Comparison of ENCODE assay signal across 21 cellular contexts in the genomic region with DNA sequence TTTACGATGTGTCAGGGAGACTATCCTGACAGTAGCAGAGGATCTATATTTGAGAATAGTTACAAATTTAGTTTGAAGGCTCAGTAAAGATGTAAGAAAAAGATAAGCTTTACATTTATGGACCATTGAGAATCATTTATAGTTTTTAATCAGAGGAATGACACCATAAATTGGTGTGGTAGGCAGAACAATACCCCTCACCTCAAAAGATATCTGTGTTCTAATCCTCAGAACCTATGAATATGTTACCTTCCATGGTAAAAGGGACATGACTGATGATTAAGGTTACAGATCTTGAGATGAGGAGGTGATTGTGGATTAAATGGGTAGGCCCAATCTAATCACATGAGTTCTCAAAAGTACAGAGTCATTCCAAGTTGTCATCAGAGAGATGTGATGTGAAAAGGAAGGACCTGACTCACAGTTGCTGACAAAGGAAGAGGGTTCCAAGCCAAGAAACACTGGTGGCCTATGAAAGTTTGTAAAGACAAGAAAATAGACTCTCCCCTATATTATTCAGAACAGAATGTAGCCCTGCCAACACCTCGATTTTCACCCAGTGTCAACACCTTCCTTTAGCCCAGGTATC. TPM values are rescaled to one million over a fixed set of nuclear protein-coding genes. Genes with fewer than 3 reads are reported as not detected.
DNase-seq lines count a peak whose midpoint lies in the region; ATAC-seq, FAIRE-seq and TF ChIP-seq lines count a peak whose summit lies in the region.
"Had no signal": no experiment of that assay in that cellular context is flagged by ENCODE, and none has a peak within 500 bp of the region (broad histone marks: within the 10 kb centered on the region; RNA-seq: fewer than 3 reads in every experiment).

No MANE protein-coding gene starts in this region.

- TF ChIP-seq CTCF in HCT116 (IDR thresholded peaks at IDR 0.05 in 2 of 3, conservative IDR thresholded peaks at IDR 0.05 in 1 of 3; ENCODE audit: borderline replicate concordance in 1 of 3, insufficient read depth in 1 of 3, low read depth in 2 of 3, low read length in 2 of 3) (no peak), brain microvascular endothelial cell (IDR thresholded peaks at IDR 0.05; ENCODE audit: low read depth, low read length, missing control alignments) (no peak), testis (IDR thresholded peaks at IDR 0.05) (no peak)

- no peak for ATAC-seq in HCT116
- ATAC-seq: GM23338 had no signal

- H3K36me3 ChIP-seq in HCT116 (ENCODE audit: control insufficient read depth in 1 of 2, insufficient read depth in 2 of 2, low read length in 2 of 2) (peaks cover 6 to 8% of the 10 kb centered on the region in 2 experiments), brain microvascular endothelial cell (replicated peaks) (no peaks in the 10 kb centered on the region), testis (ENCODE audit: low read depth, missing control alignments) (no peaks in the 10 kb centered on the region)
- H3K36me3 ChIP-seq: SJSA1 had no signal

- POLR2A ChIA-PET in HCT116 (lab: Charles Lee): interaction anchor here (0.7 to 1.6 kb wide), 4 partner anchors 9 to 64 kb away, joined by 3 to 7 read pairs (median 5); partner anchors contain the start of gene AREG

- in situ Hi-C loops in brain microvascular endothelial cell (cut with HindIII; ENCODE audit: low pct_ligation_motif_present, low sequenced_read_pairs): loop anchor here (25.0 kb wide), 1 partner anchor 145 kb away; no protein-coding TSS in a partner anchor

- H3K4me3 ChIP-seq in HCT116 (replicated peaks in 1 of 2; ENCODE audit: low read depth in 1 of 2, low read length in 2 of 2) (no peak overlapping the region), brain microvascular endothelial cell (ENCODE audit: low read depth, low read length) (no peak overlapping the region), testis (no peak overlapping the region)
- H3K4me3 ChIP-seq: GM23338, SJSA1 had no signal

- H3K9me2 ChIP-seq in HCT116 (ENCODE audit: insufficient read depth): no peaks in the 10 kb centered on the region

- intact Hi-C loops in HCT116 (cut with micrococcal nuclease) (loop anchor here (1.0 to 5.0 kb wide), 4 partner anchors 55 to 280 kb away; partner anchors contain the start of gene AREG), testis (cut with DNase I; ENCODE audit: low total_unique reads) (no loop called here)

- peak overlapping the region; percentile 49 for H3K27ac ChIP-seq in HCT116 (ENCODE audit: low read depth, low read length)
- no peak overlapping the region for H3K27ac ChIP-seq in brain microvascular endothelial cell
- no peak overlapping the region for H3K27ac ChIP-seq in testis
- H3K27ac ChIP-seq: RWPE1, SJSA1 had no signal

- CTCF ChIA-PET in HCT116 (lab: Charles Lee): no interaction called here

- no peak overlapping the region for H2AFZ ChIP-seq in HCT116 (ENCODE audit: low read depth, low read length, poor library complexity, severe bottlenecking)
- H2AFZ ChIP-seq: GM23338 had no signal

- H3K27me3 ChIP-seq in HCT116 (ENCODE audit: insufficient read depth, low read length) (no peaks in the 10 kb centered on the region), brain microvascular endothelial cell (replicated peaks) (no peaks in the 10 kb centered on the region), testis (no peaks in the 10 kb centered on the region)
- H3K27me3 ChIP-seq: SJSA1 had no signal

- no peak overlapping the region for H3K4me2 ChIP-seq in HCT116 (ENCODE audit: low read length)
- H3K4me2 ChIP-seq: GM23338 had no signal

- no peak for TF ChIP-seq RAD21 in HCT116 (IDR thresholded peaks at IDR 0.05; ENCODE audit: low read depth)

- BruUV-seq in HCT116 (replicated peaks; lab: Mats Ljungman, UMichigan): no TSS peak

- TF ChIP-seq POLR2A in HCT116 (IDR thresholded peaks at IDR 0.05; ENCODE audit: borderline replicate concordance, extremely low read depth, insufficient read depth, insufficient read length) (no peak), testis (IDR thresholded peaks at IDR 0.05) (no peak)

- H3K9ac ChIP-seq in HCT116 (ENCODE audit: low read length): no peak overlapping the region

- no peaks in the 10 kb centered on the region for H3K79me2 ChIP-seq in HCT116 (ENCODE audit: insufficient read depth, low read length)

- FAIRE-seq in RCC 7860 (lab: Jason Lieb, UNC): no peak
- FAIRE-seq: GM19239 had no signal

- RAD21 ChIA-PET in HCT116 (lab: Charles Lee; ENCODE audit: low non-redundant PET in 1 of 2, low total read pairs in 2 of 2, uncharacterized antibody in 2 of 2, unreplicated experiment in 2 of 2): no interaction called here

- no peak for DNase-seq in HCT116 (ENCODE audit: low read depth, low spot score)
- peak; percentile 34 for DNase-seq in RCC 7860 (ENCODE audit: low spot score)
- peak; percentile 21 for DNase-seq in brain microvascular endothelial cell
- DNase-seq in pulmonary artery endothelial cell (ENCODE audit: low read depth, low spot score): peak; percentile 52
- no peak for DNase-seq in germinal center (ENCODE audit: low spot score)
- DNase-seq in DMS79 treated with DMSO at 0.1 percent for 48 hours (lab: John Stamatoyannopoulos, UW): no peak
- DNase-seq in testis: no peak
- DNase-seq: DMS 273 treated with DMSO at 0.1 percent for 48 hours, GDM1, HCEC 1CT, KBM-7, NCI-H1105, NCI-H1694, NCI-H510A, NCI-H774, OCI-M1 had no signal

- 87 to 88% methylated on average over 2 of the region's 2 CpGs for WGBS in testis, 2 donors

- no peaks in the 10 kb centered on the region for H3K9me3 ChIP-seq in HCT116 (ENCODE audit: control insufficient read depth in 1 of 2, insufficient read depth in 1 of 2, low read depth in 1 of 2, low read length in 2 of 2)
- no peaks in the 10 kb centered on the region for H3K9me3 ChIP-seq in testis
- H3K9me3 ChIP-seq: SJSA1 had no signal

- H3K4me1 ChIP-seq in HCT116 (ENCODE audit: control insufficient read depth in 1 of 2, insufficient read depth in 2 of 2, low read length in 2 of 2) (peaks cover 30 to 55% of the 10 kb centered on the region in 2 experiments), testis (no peaks in the 10 kb centered on the region)

- no peaks in the 10 kb centered on the region for H4K20me1 ChIP-seq in HCT116 (ENCODE audit: insufficient read depth)

TF ChIP-seq in HCT116, 20 proteins besides CTCF, POLR2A, EP300 and RAD21:
- TF ChIP-seq EGR1 (IDR thresholded peaks at IDR 0.05; ENCODE audit: low read depth) (no peak), EZH2 (IDR thresholded peaks at IDR 0.05) (no peak), SP1 (IDR thresholded peaks at IDR 0.05; ENCODE audit: low read depth) (0 out of 2 replicates have a peak, but pooled peaks have one; percentile 9), SRF (IDR thresholded peaks at IDR 0.05; ENCODE audit: low read depth) (peak; percentile 11; the same call in 1 of the 2 replicates), FOSL1 (IDR thresholded peaks at IDR 0.05; ENCODE audit: low read depth) (no peak)
TF ChIP-seq in HCT116: peak in this region for 2.

RNA-seq across cellular contexts. Expression of gene EREG, which starts 27.0 kb away (rescaled TPM):
- total RNA-seq in HCT116 (2021; ENCODE audit: unreplicated experiment) (498 TPM), pulmonary artery endothelial cell (not detected in 2 replicates), testis (under 1 TPM in 1 of 2 donors, not detected in 1; 0.37 TPM)
- 167 and 184 TPM in 2 replicates for polyA plus RNA-seq in HCT116 (2012)
- polyA plus RNA-seq in testis (ENCODE audit: insufficient read depth, low read depth, low replicate concordance): not detected
- total RNA-seq: B cell, GM23338, SJSA1 had no signal
- polyA plus RNA-seq: GM23338 had no signal

RNA-seq across cellular contexts. Expression of gene AREG, which starts 53.0 kb away (rescaled TPM):
- total RNA-seq in HCT116 (2021; ENCODE audit: unreplicated experiment): 739 TPM
- polyA plus RNA-seq in HCT116 (2012): 858 and 927 TPM in 2 replicates
- 0.20 and 0.32 TPM in 2 replicates for total RNA-seq in pulmonary artery endothelial cell
- 10 to 100 TPM; 13.0 to 14.2 TPM for total RNA-seq in testis
- 16.4 TPM for polyA plus RNA-seq in testis (ENCODE audit: insufficient read depth, low read depth, low replicate concordance)
- total RNA-seq: GM23338 had no signal

Comparison
In these comparisons a context has a peak if more than half of its experiments do, and no peak if none do; other contexts are left out.
1. DNase-seq: peak in RCC 7860 (single experiment), brain microvascular endothelial cell (single experiment) and pulmonary artery endothelial cell (single experiment); none in HCT116 (single experiment), germinal center (single experiment), DMS79 treated with DMSO at 0.1 percent for 48 hours (single experiment) and testis (single experiment).
2. RNA of gene EREG, which starts 27.0 kb away (total RNA-seq): 498 TPM in HCT116 (single experiment); 0.37 TPM in testis and not detected in pulmonary artery endothelial cell; every median in the first group is over 100 times any median in the second.
3. RNA of gene AREG, which starts 53.0 kb away (total RNA-seq): 739 TPM in HCT116 (single experiment); 13.0 to 14.2 TPM in testis and 0.20 to 0.32 TPM in pulmonary artery endothelial cell; every median in the first group is over 10 times any median in the second.